ENCODE assay signal across 27 cellular contexts in the genomic region with DNA sequence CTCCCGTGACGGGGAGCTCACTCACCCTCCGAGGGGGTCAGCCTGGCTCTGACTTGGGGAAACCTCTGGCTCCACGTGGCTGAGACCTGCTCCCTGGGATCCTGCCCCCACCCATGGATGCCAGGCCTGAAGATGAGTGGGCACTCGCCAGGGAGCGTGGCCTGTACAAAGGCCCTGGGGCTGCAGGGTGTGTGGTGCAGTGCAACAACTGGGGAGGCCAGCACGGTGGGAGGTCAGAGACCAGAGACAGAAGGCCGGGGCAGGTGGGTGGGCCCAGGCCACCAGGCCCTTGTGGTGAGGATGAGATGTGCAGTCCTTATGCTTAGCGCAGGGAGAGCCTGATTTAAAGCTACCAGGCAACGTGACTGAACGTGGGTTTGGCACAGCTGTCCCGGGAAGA. TPM values are rescaled to one million over a fixed set of nuclear protein-coding genes. Genes with fewer than 3 reads are reported as not detected.
A peak's percentile ranks its signal among the peaks of the same experiment; 100 is the strongest.
DNase-seq lines count a peak whose midpoint lies in the region; ATAC-seq, FAIRE-seq and TF ChIP-seq lines count a peak whose summit lies in the region.
"Had no signal": no experiment of that assay in that cellular context is flagged by ENCODE, and none has a peak within 500 bp of the region (broad histone marks: within the 10 kb centered on the region; RNA-seq: fewer than 3 reads in every experiment).

No MANE protein-coding gene starts in this region.

- H3K23ac ChIP-seq in neuronal stem cell (ENCODE audit: low read depth, low read length, poor library complexity): no peak overlapping the region

- no peak for TF ChIP-seq POLR2A in K562 (conservative IDR thresholded peaks at IDR 0.05)

- no peak for FAIRE-seq in K562 (lab: Jason Lieb, UNC)
- FAIRE-seq: HTR-8/SVneo had no signal

- H3K18ac ChIP-seq in neuronal stem cell (ENCODE audit: low read length): peak overlapping the region; percentile 13

- BruUV-seq in K562 (replicated peaks; lab: Mats Ljungman, UMichigan): no TSS peak

- no peak for TF ChIP-seq EP300 in K562 (IDR thresholded peaks at IDR 0.05; ENCODE audit: low read length)

- no peak overlapping the region for H2BK120ac ChIP-seq in neuronal stem cell (ENCODE audit: low read depth, low read length)

- POLR2A ChIA-PET in HEK293 (lab: Yijun Ruan, JAX): interaction anchor here (0.5 kb wide), 1 partner anchor 786 kb away, joined by 3 read pairs; no protein-coding TSS in a partner anchor
- POLR2A ChIA-PET in K562 (lab: Yijun Ruan, JAX): interaction anchor here (0.6 to 0.7 kb wide), 2 partner anchors 48 to 152 kb away, joined by 3 read pairs; no protein-coding TSS in a partner anchor

- no peaks in the 10 kb centered on the region for H4K20me1 ChIP-seq in K562 (replicated peaks; ENCODE audit: control insufficient read depth, insufficient read depth, low read length)

- TF ChIP-seq CTCF in HEK293 (tag by site-specific recombination; IDR thresholded peaks at IDR 0.05): no peak
- no peak for TF ChIP-seq CTCF in K562 (IDR thresholded peaks at IDR 0.05 in 2 of 3, conservative IDR thresholded peaks at IDR 0.05 in 1 of 3; ENCODE audit: insufficient read depth in 2 of 3, low read depth in 1 of 3, low read length in 3 of 3)
- TF ChIP-seq CTCF in type B pancreatic cell (conservative IDR thresholded peaks at IDR 0.05): no peak

- no peaks in the 10 kb centered on the region for H3K36me3 Mint-ChIP-seq in type B pancreatic cell
- H3K36me3 Mint-ChIP-seq: T-cell had no signal

- no peak overlapping the region for H2BK5ac ChIP-seq in neuronal stem cell (ENCODE audit: low read length)

- peaks cover 36% of the 10 kb centered on the region for H3K27me3 Mint-ChIP-seq in type B pancreatic cell

- no peak overlapping the region for H3K4me2 ChIP-seq in K562 (ENCODE audit: insufficient read depth, low read length)
- H3K4me2 ChIP-seq in neuronal stem cell (ENCODE audit: insufficient read depth, low read length, poor library complexity, severe bottlenecking): no peak overlapping the region

- in situ Hi-C loops in K562 (cut with MboI): no loop called here

- H4K8ac ChIP-seq in neuronal stem cell (ENCODE audit: low read depth, low read length): no peak overlapping the region

- H3K4me3 ChIP-seq in HEK293 (ENCODE audit: low read depth, low read length) (no peak overlapping the region), K562 (no peak overlapping the region), neuronal stem cell (ENCODE audit: low read length in 2 of 2) (no peak overlapping the region)
- H3K4me3 ChIP-seq: HAP-1, MG63 had no signal

- no peak overlapping the region for H2AFZ ChIP-seq in K562 (ENCODE audit: low read depth, low read length)
- H2AFZ ChIP-seq in neuronal stem cell (ENCODE audit: low read length): no peak overlapping the region

- peak overlapping the region in 1 of 2 experiments; percentile 64; a peak in 1 of 4 replicates for H3K9ac ChIP-seq in K562 (ENCODE audit: insufficient read depth in 1 of 2, low read depth in 2 of 2, low read length in 2 of 2)
- no peak overlapping the region for H3K9ac ChIP-seq in neuronal stem cell (ENCODE audit: low read depth, low read length, poor library complexity)

- no peaks in the 10 kb centered on the region for H3K9me1 ChIP-seq in K562 (ENCODE audit: control insufficient read depth, insufficient read depth, low read length)

- H3K27ac ChIP-seq in HEK293 (ENCODE audit: extremely low read depth, low read depth, low read length): no peak overlapping the region
- no peak overlapping the region for H3K27ac ChIP-seq in K562 (ENCODE audit: extremely low read depth, low read depth, low read length)
- no peak overlapping the region for H3K27ac ChIP-seq in neuronal stem cell (replicated peaks; ENCODE audit: low read length)
- H3K27ac ChIP-seq: 22Rv1, RWPE1 had no signal

- TF ChIP-seq RAD21 in K562 (CRISPR knock-in tag; conservative IDR thresholded peaks at IDR 0.05 in 1 of 2, IDR thresholded peaks at IDR 0.05 in 1 of 2): no peak

- ATAC-seq in K562 (no peak), HG03469 (IDR thresholded peaks at IDR 0.05; ENCODE audit: unreplicated experiment) (no peak)
- ATAC-seq: T-cell had no signal

- H3K4ac ChIP-seq in neuronal stem cell (ENCODE audit: low read length): no peak overlapping the region

- H3K79me2 ChIP-seq in K562 (ENCODE audit: control insufficient read depth, insufficient read depth, low read length): no peaks in the 10 kb centered on the region

- intact Hi-C loops in K562 (cut with micrococcal nuclease): no loop called here

- H3K4me1 ChIP-seq in HEK293 (ENCODE audit: control insufficient read depth, insufficient read depth, low read length) (no peaks in the 10 kb centered on the region), K562 (replicated peaks in 1 of 2; ENCODE audit: control insufficient read depth in 2 of 2, insufficient read depth in 2 of 2, low read length in 2 of 2) (peaks cover 9 to 43% of the 10 kb centered on the region in 2 experiments; a peak in 4 of 5 replicates), neuronal stem cell (ENCODE audit: control insufficient read depth in 2 of 2, insufficient read depth in 1 of 2, low read depth in 1 of 2, low read length in 2 of 2) (peaks cover 0 to 5% of the 10 kb centered on the region in 2 donors)
- H3K4me1 ChIP-seq: HAP-1 had no signal

- CTCF ChIA-PET in HEK293 (lab: Yijun Ruan, JAX): interaction anchor here (1.2 kb wide), 1 partner anchor 23 kb away, joined by 4 read pairs; no protein-coding TSS in a partner anchor
- CTCF ChIA-PET in K562 (lab: Yijun Ruan, JAX; ENCODE audit: low intra/inter-chr PET ratio): no interaction called here

- no peaks in the 10 kb centered on the region for H3K9me3 Mint-ChIP-seq in type B pancreatic cell
- H3K9me3 Mint-ChIP-seq: T-cell had no signal

- H3K14ac ChIP-seq in neuronal stem cell (ENCODE audit: low read length): no peak overlapping the region

- peak; percentile 46 for DNase-seq in DMS 273 (lab: John Stamatoyannopoulos, UW; ENCODE audit: unreplicated experiment)
- DNase-seq in DMS 273 treated with DMSO at 0.1 percent for 48 hours (lab: John Stamatoyannopoulos, UW): no peak
- peak in 1 of 4 experiments; percentile 17 for DNase-seq in K562 (ENCODE audit: extremely low read depth in 1 of 4, low spot score in 3 of 4)
- DNase-seq in neuronal stem cell (ENCODE audit: low spot score): no peak
- no peak for DNase-seq in type B pancreatic cell (ENCODE audit: extremely low spot score, unreplicated experiment)
- DNase-seq in NCI-H526 (lab: John Stamatoyannopoulos, UW): no peak
- DNase-seq: ACHN; C1 segment of cervical spinal cord; EL; GF-D8; MG63; NCI-H1417; NCI-H1694 treated with DMSO at 0.1 percent for 48 hours; NCI-H2081 treated with DMSO at 0.1 percent for 48 hours; NCI-H2171 treated with DMSO at 0.1 percent for 48 hours; NCI-H446 treated with DMSO at 0.1 percent for 48 hours; NCI-H69; NK-92 treated with Interleukin-12 subunit alpha and Interleukin-12 subunit beta, amount 100 ng/mL, for 24 hours; SIG-M5; T-cell had no signal

- H2BK15ac ChIP-seq in neuronal stem cell (ENCODE audit: low read length): no peak overlapping the region

- H3K36me3 ChIP-seq in HEK293 (ENCODE audit: control insufficient read depth in 2 of 2, insufficient read depth in 1 of 2, low read length in 2 of 2) (no peaks in the 10 kb centered on the region), K562 (ENCODE audit: control insufficient read depth, insufficient read depth, low read length) (no peaks in the 10 kb centered on the region), neuronal stem cell (replicated peaks in 1 of 2; ENCODE audit: control insufficient read depth in 2 of 2, insufficient read depth in 2 of 2, low read length in 2 of 2) (no peaks in the 10 kb centered on the region)
- H3K36me3 ChIP-seq: HAP-1, MG63 had no signal

- H2AK5ac ChIP-seq in neuronal stem cell (ENCODE audit: low read depth, low read length): peak overlapping the region; percentile 45

- H3K27ac Mint-ChIP-seq in type B pancreatic cell: no peak overlapping the region
- H3K27ac Mint-ChIP-seq: T-cell had no signal

- H2BK12ac ChIP-seq in neuronal stem cell (ENCODE audit: low read length): no peak overlapping the region

- H3K4me3 Mint-ChIP-seq in type B pancreatic cell: no peak overlapping the region
- H3K4me3 Mint-ChIP-seq: T-cell had no signal

- peaks cover 4 to 15% of the 10 kb centered on the region in 2 experiments; a peak in 4 of 5 replicates for H3K27me3 ChIP-seq in K562 (ENCODE audit: control insufficient read depth in 2 of 2, insufficient read depth in 2 of 2, low read length in 2 of 2)
- peaks cover 0 to 80% (median 0%) of the 10 kb centered on the region in 3 experiments for H3K27me3 ChIP-seq in neuronal stem cell (ENCODE audit: control insufficient read depth in 3 of 3, insufficient read depth in 3 of 3, low read depth in 1 of 3, low read length in 3 of 3)

- peaks cover 4% of the 10 kb centered on the region for H3K4me1 Mint-ChIP-seq in type B pancreatic cell (ENCODE audit: unreplicated experiment)

- H3K9me3 ChIP-seq in HEK293 (ENCODE audit: control insufficient read depth, insufficient read depth, low read depth, low read length) (no peaks in the 10 kb centered on the region), K562 (replicated peaks; ENCODE audit: control insufficient read depth, insufficient read depth, low read depth, low read length) (no peaks in the 10 kb centered on the region), neuronal stem cell (replicated peaks in 1 of 2; ENCODE audit: control insufficient read depth in 2 of 2, insufficient read depth in 1 of 2, low read depth in 1 of 2, low read length in 2 of 2) (no peaks in the 10 kb centered on the region)
- H3K9me3 ChIP-seq: HAP-1, MG63 had no signal

- no peak overlapping the region for H4K91ac ChIP-seq in neuronal stem cell (ENCODE audit: low read depth, low read length, poor library complexity)

- H3K79me1 ChIP-seq in neuronal stem cell (ENCODE audit: low read depth, low read length): no peaks in the 10 kb centered on the region

- WGBS in K562 (ENCODE audit: insufficient coverage, low coverage, missing lambda C conversion rate): 71% methylated on average over 9 of the region's 12 CpGs
- WGBS in neuronal stem cell (ENCODE audit: extremely low coverage in 2 of 2, insufficient read length in 2 of 2, insufficient replicate concordance in 1 of 2), 2 donors: no CpG with 5 or more reads among the region's 12 CpGs

RNA-seq across cellular contexts. Expression of a gene that starts 5.0 kb away (rescaled TPM):
- not detected in 2 replicates for total RNA-seq in K562 (2011; cell fraction: chromatin; rRNA removed; ENCODE audit: low replicate concordance)
- total RNA-seq in K562 (2011; cell fraction: nucleolus; rRNA removed): not detected in 2 replicates
- total RNA-seq in K562 (2011; cell fraction: nucleoplasm; rRNA removed): not detected in 2 replicates
- total RNA-seq in K562 (2014; rRNA removed): 0.04 TPM in 1 of 2 replicates, not detected in the other
- total RNA-seq in K562 (2014; rRNA removed; fragmentation: Illumina TruSeq; extraction: Trizol): not detected in 2 replicates
- total RNA-seq in K562 (2015; rRNA removed; fragmentation: Illumina TruSeq; extraction: Trizol): not detected in 2 replicates
- total RNA-seq in K562 (2021): not detected in 2 replicates
- polyA plus RNA-seq in K562 (2011; rRNA removed): not detected in 2 replicates
- not detected in 2 replicates for polyA plus RNA-seq in K562 (2011; cell fraction: cytosol; rRNA removed)
- not detected in 2 replicates for polyA plus RNA-seq in K562 (2011; cell fraction: nucleus; rRNA removed)
- polyA plus RNA-seq in K562 (2012): not detected in 2 replicates
- not detected in 2 replicates for polyA plus RNA-seq in K562 (2014; fragmentation: Illumina TruSeq; extraction: Trizol)
- not detected for polyA plus RNA-seq in K562 (2014; fragmentation: Nextera tagmentation; extraction: Ambion mirVana)
- polyA plus RNA-seq in K562 (2014; rRNA removed): not detected in 2 replicates
- not detected in 2 replicates for polyA minus RNA-seq in K562 (2011; rRNA and poly(A)+ RNA removed)
- not detected in 2 replicates for polyA minus RNA-seq in K562 (2011; cell fraction: cytosol; rRNA and poly(A)+ RNA removed)
- polyA minus RNA-seq in K562 (2011; cell fraction: nucleus; rRNA and poly(A)+ RNA removed): not detected in 2 replicates
- polyA plus RNA-seq in neuronal stem cell (2013, experiment 1 of 2): not detected
- polyA plus RNA-seq in neuronal stem cell (2013, experiment 2 of 2): not detected
- total RNA-seq in type B pancreatic cell (ENCODE audit: low replicate concordance): not detected in 2 replicates
- total RNA-seq: LHCN-M2, T-cell had no signal

RNA-seq across cellular contexts. Expression of a gene that starts 31.3 kb away (rescaled TPM):
- 49.8 and 107 TPM in 2 replicates for total RNA-seq in K562 (2011; cell fraction: chromatin; rRNA removed; ENCODE audit: low replicate concordance)
- 84.0 and 88.4 TPM in 2 replicates for total RNA-seq in K562 (2011; cell fraction: nucleolus; rRNA removed)
- total RNA-seq in K562 (2011; cell fraction: nucleoplasm; rRNA removed): 50.5 and 57.9 TPM in 2 replicates
- total RNA-seq in K562 (2014; rRNA removed): 86.9 and 125 TPM in 2 replicates
- total RNA-seq in K562 (2014; rRNA removed; fragmentation: Illumina TruSeq; extraction: Trizol): 32.6 and 32.8 TPM in 2 replicates
- 50.8 and 55.3 TPM in 2 replicates for total RNA-seq in K562 (2015; rRNA removed; fragmentation: Illumina TruSeq; extraction: Trizol)
- 215 and 218 TPM in 2 replicates for total RNA-seq in K562 (2021)
- polyA plus RNA-seq in K562 (2011; rRNA removed): 28.9 and 29.6 TPM in 2 replicates
- polyA plus RNA-seq in K562 (2011; cell fraction: cytosol; rRNA removed): 29.6 and 67.6 TPM in 2 replicates
- 108 and 210 TPM in 2 replicates for polyA plus RNA-seq in K562 (2011; cell fraction: nucleus; rRNA removed)
- polyA plus RNA-seq in K562 (2012): 126 and 159 TPM in 2 replicates
- 74.6 and 129 TPM in 2 replicates for polyA plus RNA-seq in K562 (2014; fragmentation: Illumina TruSeq; extraction: Trizol)
- 10 to 100 TPM in 1 of 2 experiments, 1 to 10 TPM in 1; 8.5 to 11.6 TPM for polyA plus RNA-seq in K562 (2014; fragmentation: Nextera tagmentation; extraction: Ambion mirVana)
- 113 and 118 TPM in 2 replicates for polyA plus RNA-seq in K562 (2014; rRNA removed)
- 12.2 and 21.4 TPM in 2 replicates for polyA minus RNA-seq in K562 (2011; rRNA and poly(A)+ RNA removed)
- 57.2 and 76.2 TPM in 2 replicates for polyA minus RNA-seq in K562 (2011; cell fraction: cytosol; rRNA and poly(A)+ RNA removed)
- polyA minus RNA-seq in K562 (2011; cell fraction: nucleus; rRNA and poly(A)+ RNA removed): 42.5 and 50.0 TPM in 2 replicates
- polyA plus RNA-seq in neuronal stem cell (2013, experiment 1 of 2): 0.03 TPM
- polyA plus RNA-seq in neuronal stem cell (2013, experiment 2 of 2): 0.04 TPM
- 14.1 and 23.9 TPM in 2 replicates for total RNA-seq in type B pancreatic cell (ENCODE audit: low replicate concordance)
